Comparison of ENCODE assay signal across 8 cellular contexts in the genomic region with DNA sequence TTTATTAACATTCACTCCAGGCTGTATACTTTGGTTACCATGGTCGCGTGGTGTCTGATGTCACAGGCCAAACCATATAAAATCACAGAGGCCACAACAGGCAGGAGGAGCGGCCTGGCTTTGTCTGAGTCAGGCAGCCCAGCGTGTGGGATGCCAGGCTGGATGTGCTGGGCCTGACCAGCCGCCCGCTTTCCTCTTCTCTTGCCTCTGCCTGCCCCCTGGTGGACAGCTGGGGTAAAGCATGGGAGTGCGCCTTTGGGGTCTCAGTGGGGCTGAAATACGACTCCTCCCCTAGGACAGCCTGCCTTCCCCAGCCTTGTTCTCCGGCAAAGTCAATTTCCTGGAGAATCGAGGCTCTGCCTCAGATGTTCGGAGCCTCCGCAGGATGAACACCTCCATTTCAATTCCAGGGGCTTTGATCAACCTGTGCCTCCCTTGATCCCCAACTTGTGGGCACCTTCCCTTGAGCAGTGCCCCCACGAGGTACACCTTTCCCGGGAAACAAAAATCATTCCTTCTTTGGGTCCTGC.
DNase-seq lines count a peak whose midpoint lies in the region; ATAC-seq and TF ChIP-seq lines count a peak whose summit lies in the region.

No MANE protein-coding gene starts in this region.

- no peaks in the 10 kb centered on the region for H3K36me3 Mint-ChIP-seq in CD8-positive, alpha-beta T cell
- H3K36me3 Mint-ChIP-seq in IgD-negative memory B cell (no peaks in the 10 kb centered on the region), neural progenitor cell (no peaks in the 10 kb centered on the region)

- peak; percentile 74 to 94 (median 87) for DNase-seq in CD8-positive, alpha-beta T cell
- peak; percentile 87 for DNase-seq in activated T-cell treated with anti-CD3 and anti-CD28 coated beads for 1 hour (ENCODE audit: low read depth)
- peak; percentile 93 for DNase-seq in fibroblast of pulmonary artery (ENCODE audit: low read depth)
- peak; percentile 96 for DNase-seq in neural progenitor cell (ENCODE audit: low spot score)
- peak; percentile 95 for DNase-seq in superior temporal gyrus (ENCODE audit: extremely low spot score)
- no peak for DNase-seq in NOMO-1 treated with DMSO at 0.1 percent for 48 hours (lab: John Stamatoyannopoulos, UW; ENCODE audit: unreplicated experiment)

- TF ChIP-seq CTCF in CD8-positive, alpha-beta T cell (IDR thresholded peaks at IDR 0.05): peak; percentile 90
- TF ChIP-seq CTCF in fibroblast of pulmonary artery (IDR thresholded peaks at IDR 0.05; ENCODE audit: low read length, missing control alignments): peak; percentile 91
- peak; percentile 95 for TF ChIP-seq CTCF in neural progenitor cell (IDR thresholded peaks at IDR 0.05)

- H2AFZ ChIP-seq in neural progenitor cell (replicated peaks): no peak overlapping the region

- H3K27ac ChIP-seq in CD8-positive, alpha-beta T cell (ENCODE audit: low read depth, low read length): no peak overlapping the region
- H3K27ac ChIP-seq in neural progenitor cell: no peak overlapping the region

- H4K20me1 ChIP-seq in neural progenitor cell (ENCODE audit: low read depth): no peaks in the 10 kb centered on the region

- no peaks in the 10 kb centered on the region for H3F3A ChIP-seq in neural progenitor cell (ENCODE audit: low read depth)

- CTCF ChIA-PET in CD8-positive, alpha-beta T cell (lab: Charles Lee): interaction anchor here (0.7 to 3.8 kb wide), 29 partner anchors 11 to 1037 kb away, joined by 3 to 35 read pairs (median 4); a partner anchor contains a TSS

- peaks cover 11% of the 10 kb centered on the region for H3K4me1 Mint-ChIP-seq in CD8-positive, alpha-beta T cell (ENCODE audit: low read depth)
- H3K4me1 Mint-ChIP-seq in IgD-negative memory B cell (peaks cover 3 to 10% (median 9%) of the 10 kb centered on the region in 3 donors), neural progenitor cell (peaks cover 57% of the 10 kb centered on the region)

- POLR2A ChIA-PET in CD8-positive, alpha-beta T cell (lab: Charles Lee): interaction anchor here (1.6 to 2.2 kb wide), 3 partner anchors 78 to 407 kb away, joined by 5 to 6 read pairs (median 5); a partner anchor contains a TSS

- no peaks in the 10 kb centered on the region for H3K36me3 ChIP-seq in CD8-positive, alpha-beta T cell (ENCODE audit: insufficient read depth, low read length)
- no peaks in the 10 kb centered on the region for H3K36me3 ChIP-seq in neural progenitor cell

- peak; percentile 96 for ATAC-seq in CD8-positive, alpha-beta T cell
- ATAC-seq in GM21529 (IDR thresholded peaks at IDR 0.05; ENCODE audit: unreplicated experiment): peak; percentile 87

- no peaks in the 10 kb centered on the region for H3K27me3 ChIP-seq in CD8-positive, alpha-beta T cell (ENCODE audit: insufficient read depth, low read length)
- peaks cover 16% of the 10 kb centered on the region for H3K27me3 ChIP-seq in neural progenitor cell

- intact Hi-C loops in CD8-positive, alpha-beta T cell (cut with DNase I, micrococcal nuclease): loop anchor here (1.0 to 10.0 kb wide), 12 partner anchors 156 to 1217 kb away; a partner anchor contains a TSS

- H3K4me3 Mint-ChIP-seq in CD8-positive, alpha-beta T cell: no peak overlapping the region
- peak overlapping the region in 2 of 4 donors; percentile 40 to 53 for H3K4me3 Mint-ChIP-seq in IgD-negative memory B cell
- peak overlapping the region; percentile 62 for H3K4me3 Mint-ChIP-seq in neural progenitor cell

- H3K27me3 Mint-ChIP-seq in CD8-positive, alpha-beta T cell (ENCODE audit: low read depth): no peaks in the 10 kb centered on the region
- H3K27me3 Mint-ChIP-seq in IgD-negative memory B cell (peaks cover 3% of the 10 kb centered on the region), neural progenitor cell (ENCODE audit: insufficient read depth, low read depth) (peaks cover 11% of the 10 kb centered on the region)

- peak overlapping the region; percentile 67 for H3K4me2 ChIP-seq in neural progenitor cell

- peak overlapping the region; percentile 74 for H3K27ac Mint-ChIP-seq in CD8-positive, alpha-beta T cell
- H3K27ac Mint-ChIP-seq in IgD-negative memory B cell (peak overlapping the region; percentile 39 to 48 (median 41)), neural progenitor cell (peak overlapping the region; percentile 94)

- no peaks in the 10 kb centered on the region for H3K9me3 Mint-ChIP-seq in CD8-positive, alpha-beta T cell
- H3K9me3 Mint-ChIP-seq in IgD-negative memory B cell (no peaks in the 10 kb centered on the region), neural progenitor cell (no peaks in the 10 kb centered on the region)

- no peak overlapping the region for H3K9ac ChIP-seq in neural progenitor cell

- no peak overlapping the region for H3K4me3 ChIP-seq in CD8-positive, alpha-beta T cell (ENCODE audit: low read depth, low read length)
- H3K4me3 ChIP-seq in fibroblast of pulmonary artery (replicated peaks; ENCODE audit: low read depth, low read length) (no peak overlapping the region), neural progenitor cell (peak overlapping the region; percentile 11)

- no peaks in the 10 kb centered on the region for H3K79me2 ChIP-seq in neural progenitor cell (ENCODE audit: low read depth)

- no peaks in the 10 kb centered on the region for H3K9me3 ChIP-seq in CD8-positive, alpha-beta T cell (ENCODE audit: low read length)
- H3K9me3 ChIP-seq in neural progenitor cell (ENCODE audit: low read depth): no peaks in the 10 kb centered on the region

- peaks cover 9% of the 10 kb centered on the region for H3K4me1 ChIP-seq in CD8-positive, alpha-beta T cell (ENCODE audit: insufficient read depth, low read length)
- peaks cover 9% of the 10 kb centered on the region for H3K4me1 ChIP-seq in neural progenitor cell

Comparison
In these comparisons a context has a peak if more than half of its experiments do, and no peak if none do; other contexts are left out.
1. H3K27ac Mint-ChIP-seq: peak in every context shown above with its lines; median percentile 94 in neural progenitor cell; 74 in CD8-positive, alpha-beta T cell; 41 in IgD-negative memory B cell.